8 cellular contexts compared by ENCODE assay signal in the genomic region with DNA sequence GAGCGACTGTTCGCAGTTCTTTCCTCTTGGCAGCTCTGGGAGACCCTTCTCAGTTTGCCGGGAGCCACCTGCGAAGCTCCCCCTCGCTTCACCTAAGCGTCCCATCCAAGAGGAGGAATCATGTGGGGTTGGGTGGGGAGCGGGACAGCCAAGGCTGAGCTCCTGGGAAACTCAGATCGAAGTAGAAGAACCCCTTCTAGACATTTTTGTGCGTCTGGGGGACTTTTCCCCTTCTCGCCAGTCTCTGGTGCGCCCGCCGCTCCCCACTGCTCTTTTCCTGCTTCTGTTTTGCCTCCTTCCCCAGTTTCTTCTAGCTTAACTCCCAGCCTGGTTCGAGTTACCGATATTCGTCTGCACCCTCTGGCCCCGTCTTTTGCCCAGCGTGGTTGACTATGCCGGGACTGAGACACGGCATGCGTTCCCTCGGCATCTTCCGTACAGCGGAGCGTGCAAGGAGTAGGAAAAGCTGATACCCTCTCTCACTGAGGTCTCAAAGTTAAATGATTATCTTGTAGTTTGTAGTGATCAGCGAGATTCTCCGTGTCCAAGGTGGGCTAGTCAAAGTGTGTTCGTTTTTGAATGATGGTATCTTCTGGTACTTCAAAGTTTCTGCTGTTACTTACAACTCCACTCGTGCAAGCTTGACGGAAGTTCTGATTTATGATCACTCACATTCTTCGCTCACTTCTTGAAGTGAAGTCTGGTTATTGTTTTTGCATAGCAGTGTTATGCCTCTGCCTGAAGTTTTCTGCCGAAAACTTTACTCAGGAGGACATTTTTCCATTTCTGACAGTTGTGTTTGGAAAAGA. TPM values are rescaled to one million over a fixed set of nuclear protein-coding genes. Genes with fewer than 3 reads are reported as not detected.
A peak's percentile ranks its signal among the peaks of the same experiment; 100 is the strongest.
DNase-seq lines count a peak whose midpoint lies in the region; ATAC-seq and TF ChIP-seq lines count a peak whose summit lies in the region.

No MANE protein-coding gene starts in this region.

- intact Hi-C loops in stomach (cut with DNase I; ENCODE audit: low total_unique reads), result no loop called here

- no peaks in the 10 kb centered on the region for H3K36me3 ChIP-seq in mucosa of rectum (ENCODE audit: control insufficient read depth in 2 of 2, insufficient read depth in 2 of 2, low read length in 2 of 2)
- H3K36me3 ChIP-seq in stomach, result no peaks in the 10 kb centered on the region

- H3K9me3 ChIP-seq in mucosa of rectum (ENCODE audit: control insufficient read depth in 2 of 2, low read length in 2 of 2) (no peaks in the 10 kb centered on the region), stomach (no peaks in the 10 kb centered on the region)

- H3K4me1 ChIP-seq in mucosa of rectum (ENCODE audit: control insufficient read depth in 2 of 2, insufficient read depth in 2 of 2, low read length in 2 of 2) (peaks cover 5 to 9% of the 10 kb centered on the region in 2 donors), stomach (peaks cover 18 to 46% (median 34%) of the 10 kb centered on the region in 4 donors)

- H3K27ac ChIP-seq in epithelial cell of prostate (peak overlapping the region; percentile 81), mucosa of rectum (ENCODE audit: low read depth in 2 of 2, low read length in 2 of 2) (peak overlapping the region; percentile 93 to 98), stomach (peak overlapping the region; percentile 82 to 98 (median 94))

- H3K4me3 ChIP-seq in mucosa of rectum (ENCODE audit: low read length in 2 of 2), result peak overlapping the region; percentile 92 to 95
- H3K4me3 ChIP-seq in stomach, result peak overlapping the region; percentile 72 to 87 (median 82)

- TF ChIP-seq POLR2A in stomach (IDR thresholded peaks at IDR 0.05), result no peak

- TF ChIP-seq EP300 in stomach (IDR thresholded peaks at IDR 0.05), result no peak

- no peak for TF ChIP-seq CTCF in stomach (IDR thresholded peaks at IDR 0.05)

- WGBS in stomach, 5 donors, result 0 to 2% (median 1%) methylated on average over 29 to 32 of the region's 32 CpGs

- H3K9ac ChIP-seq in mucosa of rectum (ENCODE audit: low read depth in 1 of 2, low read length in 2 of 2), result peak overlapping the region; percentile 73 to 89

- DNase-seq in DMS53 (lab: John Stamatoyannopoulos, UW) (peak; percentile 67), DMS53 treated with DMSO at 0.1 percent for 48 hours (lab: John Stamatoyannopoulos, UW; ENCODE audit: unreplicated experiment) (no peak), NCI-H2227 (lab: John Stamatoyannopoulos, UW; ENCODE audit: unreplicated experiment) (peak; percentile 39), epithelial cell of prostate (ENCODE audit: low read depth, low spot score) (no peak), stomach (peak; percentile 42)
- DNase-seq in activated CD8-positive, alpha-beta memory T cell treated with anti-CD3 and anti-CD28 coated beads, Interleukin-2, amount 50 U/mL, for 48 hours, result peak; percentile 73

- H3K27me3 ChIP-seq in mucosa of rectum (ENCODE audit: control insufficient read depth in 2 of 2, insufficient read depth in 2 of 2, low read length in 2 of 2) (no peaks in the 10 kb centered on the region), stomach (no peaks in the 10 kb centered on the region)

- peak; percentile 18 for ATAC-seq in HG02642 (IDR thresholded peaks at IDR 0.05; ENCODE audit: poor library complexity, unreplicated experiment)

RNA-seq across cellular contexts. Expression of gene CAMKMT, which starts 0.7 kb away (rescaled TPM):
- 10 to 100 TPM in 2 of 5 donors, 1 to 10 TPM in 3; 1.4 to 27.4 (median 8.8) TPM for total RNA-seq in stomach
- polyA plus RNA-seq in stomach, result 1 to 10 TPM; 3.8 to 7.5 (median 5.0) TPM

RNA-seq across cellular contexts. Expression of gene PREPL, which starts 1.1 kb away (rescaled TPM):
- total RNA-seq in stomach, result 10 to 100 TPM; 15.9 to 65.0 (median 33.3) TPM
- polyA plus RNA-seq in stomach, result 10 to 100 TPM in 2 of 3 donors, 1 to 10 TPM in 1; 8.1 to 11.9 (median 11.7) TPM

Comparison
In these comparisons a context has a peak if more than half of its experiments do, and no peak if none do; other contexts are left out.
1. DNase-seq: peak in DMS53 (single experiment), NCI-H2227 (single experiment), activated CD8-positive, alpha-beta memory T cell treated with anti-CD3 and anti-CD28 coated beads, Interleukin-2, amount 50 U/mL, for 48 hours (single experiment) and stomach (single experiment); none in DMS53 treated with DMSO at 0.1 percent for 48 hours (single experiment) and epithelial cell of prostate (single experiment).
2. Peak in every context shown above with its lines, with median percentiles within 50 percentile points of each other: H3K27ac ChIP-seq.